19 cellular contexts compared by ENCODE assay signal in genomic region chr14:22793976-22794375, GRCh38. TPM values are rescaled to one million over a fixed set of nuclear protein-coding genes. Genes with fewer than 3 reads are reported as not detected.
DNase-seq lines count a peak whose midpoint lies in the region; FAIRE-seq and TF ChIP-seq lines count a peak whose summit lies in the region.
"Had no signal": no experiment of that assay in that cellular context is flagged by ENCODE, and none has a peak within 500 bp of the region (broad histone marks: within the 10 kb centered on the region; RNA-seq: fewer than 3 reads in every experiment).

No MANE protein-coding gene starts in this region.

- H2AFZ ChIP-seq in neural progenitor cell (replicated peaks) (no peak overlapping the region), smooth muscle cell (ENCODE audit: low read depth) (no peak overlapping the region)

- peaks cover 96% of the 10 kb centered on the region for H3K4me1 ChIP-seq in DOHH2 (ENCODE audit: control insufficient read depth, low read length)
- no peaks in the 10 kb centered on the region for H3K4me1 ChIP-seq in neural progenitor cell
- H3K4me1 ChIP-seq in smooth muscle cell (ENCODE audit: low read depth): no peaks in the 10 kb centered on the region

- H3K9me3 ChIP-seq in DOHH2 (ENCODE audit: control insufficient read depth, insufficient read depth, low read length) (no peaks in the 10 kb centered on the region), neural progenitor cell (ENCODE audit: low read depth) (no peaks in the 10 kb centered on the region), smooth muscle cell (replicated peaks; ENCODE audit: low read depth) (no peaks in the 10 kb centered on the region)
- H3K9me3 ChIP-seq: A549, SK-N-SH had no signal

- peak; percentile 82 for FAIRE-seq in RCC 7860 (lab: Jason Lieb, UNC)
- FAIRE-seq: A549, K562 had no signal

- peak overlapping the region; percentile 48 for H3K4me3 ChIP-seq in DOHH2 (ENCODE audit: low read length)
- H3K4me3 ChIP-seq in neural progenitor cell: no peak overlapping the region
- no peak overlapping the region for H3K4me3 ChIP-seq in smooth muscle cell
- H3K4me3 ChIP-seq: A549; BLaER1 treated with 17β-estradiol and CSF1 and Interleukin-3, amounts not matched to agents 10 nM and 100 nM; K562 had no signal

- H3K4me3 Mint-ChIP-seq in endothelial cell (ENCODE audit: unreplicated experiment): no peak overlapping the region
- no peak overlapping the region for H3K4me3 Mint-ChIP-seq in neural progenitor cell
- H3K4me3 Mint-ChIP-seq: CD8-positive, alpha-beta memory T cell; H9 had no signal

- H3K27ac ChIP-seq in DOHH2 (ENCODE audit: low read depth, low read length): peak overlapping the region; percentile 100
- H3K27ac ChIP-seq in neural progenitor cell: no peak overlapping the region
- H3K27ac ChIP-seq in smooth muscle cell (ENCODE audit: low read depth): no peak overlapping the region
- H3K27ac ChIP-seq: A549; BLaER1 treated with 17β-estradiol and CSF1 and Interleukin-3, amounts not matched to agents 10 nM and 100 nM had no signal

- H3K4me2 ChIP-seq in DOHH2 (ENCODE audit: low read length) (peak overlapping the region; percentile 64), neural progenitor cell (no peak overlapping the region), smooth muscle cell (no peak overlapping the region)
- H3K4me2 ChIP-seq: A549, SK-N-SH had no signal

- H3K27me3 ChIP-seq in DOHH2 (ENCODE audit: control insufficient read depth, low read length) (no peaks in the 10 kb centered on the region), neural progenitor cell (no peaks in the 10 kb centered on the region), smooth muscle cell (ENCODE audit: low read depth) (no peaks in the 10 kb centered on the region)
- H3K27me3 ChIP-seq: BLaER1 treated with 17β-estradiol and CSF1 and Interleukin-3, amounts not matched to agents 10 nM and 100 nM had no signal

- H3F3A ChIP-seq in DOHH2 (ENCODE audit: control insufficient read depth, insufficient read depth) (peaks cover 23% of the 10 kb centered on the region), neural progenitor cell (ENCODE audit: low read depth) (no peaks in the 10 kb centered on the region), smooth muscle cell (ENCODE audit: low read depth) (peaks cover 5% of the 10 kb centered on the region)

- TF ChIP-seq CTCF in DOHH2 (IDR thresholded peaks at IDR 0.05; ENCODE audit: low read depth, low read length, poor library complexity, severe bottlenecking) (no peak), endothelial cell (IDR thresholded peaks at IDR 0.05; ENCODE audit: unreplicated experiment) (no peak), neural progenitor cell (IDR thresholded peaks at IDR 0.05) (no peak), smooth muscle cell (IDR thresholded peaks at IDR 0.05; ENCODE audit: borderline replicate concordance, insufficient read depth, poor library complexity, severe bottlenecking) (no peak)

- H3K9me3 Mint-ChIP-seq in endothelial cell (ENCODE audit: unreplicated experiment) (no peaks in the 10 kb centered on the region), neural progenitor cell (no peaks in the 10 kb centered on the region)
- H3K9me3 Mint-ChIP-seq: CD8-positive, alpha-beta memory T cell had no signal

- no peaks in the 10 kb centered on the region for H3K9me2 ChIP-seq in DOHH2 (replicated peaks; ENCODE audit: control insufficient read depth, low read length)
- H3K9me2 ChIP-seq: SK-N-SH had no signal

- WGBS in smooth muscle cell (ENCODE audit: low lambda C conversion rate): 87% methylated on average over 5 of the region's 5 CpGs

- peaks cover 4% of the 10 kb centered on the region for H3K36me3 Mint-ChIP-seq in endothelial cell (ENCODE audit: low read depth, unreplicated experiment)
- no peaks in the 10 kb centered on the region for H3K36me3 Mint-ChIP-seq in neural progenitor cell

- H3K9ac ChIP-seq in neural progenitor cell (no peak overlapping the region), smooth muscle cell (ENCODE audit: low read depth) (no peak overlapping the region)
- H3K9ac ChIP-seq: BLaER1 treated with 17β-estradiol and CSF1 and Interleukin-3, amounts not matched to agents 10 nM and 100 nM; SK-N-SH had no signal

- H3K27me3 Mint-ChIP-seq in endothelial cell (ENCODE audit: unreplicated experiment): peaks cover 3% of the 10 kb centered on the region
- H3K27me3 Mint-ChIP-seq in neural progenitor cell (ENCODE audit: insufficient read depth, low read depth): peaks cover 6% of the 10 kb centered on the region

- H3K36me3 ChIP-seq in DOHH2 (ENCODE audit: control insufficient read depth, low read length) (peaks cover 59% of the 10 kb centered on the region), neural progenitor cell (no peaks in the 10 kb centered on the region), smooth muscle cell (ENCODE audit: low read depth) (no peaks in the 10 kb centered on the region)

- H4K20me1 ChIP-seq in DOHH2 (ENCODE audit: control insufficient read depth, insufficient read depth, low read depth, low read length): no peaks in the 10 kb centered on the region
- H4K20me1 ChIP-seq in neural progenitor cell (ENCODE audit: low read depth): no peaks in the 10 kb centered on the region
- H4K20me1 ChIP-seq in smooth muscle cell (ENCODE audit: low read depth): no peaks in the 10 kb centered on the region

- H3K4me1 Mint-ChIP-seq in endothelial cell (ENCODE audit: unreplicated experiment) (no peaks in the 10 kb centered on the region), neural progenitor cell (peaks cover 7% of the 10 kb centered on the region)
- H3K4me1 Mint-ChIP-seq: CD8-positive, alpha-beta memory T cell had no signal

- H3K79me2 ChIP-seq in DOHH2 (ENCODE audit: control insufficient read depth, low read length) (peaks cover 83% of the 10 kb centered on the region), neural progenitor cell (ENCODE audit: low read depth) (no peaks in the 10 kb centered on the region), smooth muscle cell (ENCODE audit: low read depth) (no peaks in the 10 kb centered on the region)

- DNase-seq in RCC 7860 (ENCODE audit: low spot score) (peak; percentile 43), endothelial cell (ENCODE audit: low spot score) (no peak), neural progenitor cell (ENCODE audit: low spot score) (no peak), smooth muscle cell (lab: John Stamatoyannopoulos, UW; ENCODE audit: unreplicated experiment) (no peak), Ammon's horn (ENCODE audit: low spot score) (no peak), middle frontal gyrus (ENCODE audit: extremely low spot score, low spot score) (no peak)
- DNase-seq in activated CD8-positive, alpha-beta memory T cell treated with anti-CD3 and anti-CD28 coated beads for 24 hours: no peak
- DNase-seq: CD8-positive, alpha-beta memory T cell; DMS79 treated with DMSO at 0.1 percent for 48 hours; H9; NCI-H1105; NCI-H2081 treated with DMSO at 0.1 percent for 48 hours; RPMI8226; SHP77 treated with DMSO at 0.1 percent for 48 hours; SK-N-SH had no signal

- H3K27ac Mint-ChIP-seq in endothelial cell (ENCODE audit: unreplicated experiment): peak overlapping the region; percentile 67
- peak overlapping the region; percentile 69 for H3K27ac Mint-ChIP-seq in neural progenitor cell

RNA-seq across cellular contexts. Expression of gene SLC7A7, which starts 21.3 kb away (rescaled TPM):
- total RNA-seq in endothelial cell (ENCODE audit: unreplicated experiment) (15.0 TPM), neural progenitor cell (ENCODE audit: low replicate concordance) (2.8 and 5.6 TPM in 2 replicates), smooth muscle cell (10.3 and 18.5 TPM in 2 replicates)
- polyA plus RNA-seq in smooth muscle cell: 10.0 and 14.1 TPM in 2 replicates
- polyA plus RNA-seq: CD8-positive, alpha-beta memory T cell had no signal

RNA-seq across cellular contexts. Expression of gene OXA1L, which starts 27.5 kb away (rescaled TPM):
- 168 TPM for total RNA-seq in endothelial cell (ENCODE audit: unreplicated experiment)
- total RNA-seq in neural progenitor cell (ENCODE audit: low replicate concordance): 101 and 116 TPM in 2 replicates
- total RNA-seq in smooth muscle cell: 88.8 and 93.8 TPM in 2 replicates
- 55.9 and 69.3 TPM in 2 replicates for polyA plus RNA-seq in smooth muscle cell

RNA-seq across cellular contexts. Expression of gene MRPL52, which starts 35.7 kb away (rescaled TPM):
- 126 TPM for total RNA-seq in endothelial cell (ENCODE audit: unreplicated experiment)
- 28.1 and 71.5 TPM in 2 replicates for total RNA-seq in neural progenitor cell (ENCODE audit: low replicate concordance)
- total RNA-seq in smooth muscle cell: 85.8 and 220 TPM in 2 replicates
- polyA plus RNA-seq in smooth muscle cell: 274 and 296 TPM in 2 replicates

RNA-seq across cellular contexts. Expression of gene MMP14, which starts 42.4 kb away (rescaled TPM):
- total RNA-seq in endothelial cell (ENCODE audit: unreplicated experiment): 819 TPM
- total RNA-seq in neural progenitor cell (ENCODE audit: low replicate concordance): 15.1 and 25.2 TPM in 2 replicates
- total RNA-seq in smooth muscle cell: 444 and 491 TPM in 2 replicates
- 52.3 and 58.1 TPM in 2 replicates for polyA plus RNA-seq in smooth muscle cell
- polyA plus RNA-seq: CD8-positive, alpha-beta memory T cell had no signal
